ENCODE assay signal across 7 cellular contexts in the genomic region with DNA sequence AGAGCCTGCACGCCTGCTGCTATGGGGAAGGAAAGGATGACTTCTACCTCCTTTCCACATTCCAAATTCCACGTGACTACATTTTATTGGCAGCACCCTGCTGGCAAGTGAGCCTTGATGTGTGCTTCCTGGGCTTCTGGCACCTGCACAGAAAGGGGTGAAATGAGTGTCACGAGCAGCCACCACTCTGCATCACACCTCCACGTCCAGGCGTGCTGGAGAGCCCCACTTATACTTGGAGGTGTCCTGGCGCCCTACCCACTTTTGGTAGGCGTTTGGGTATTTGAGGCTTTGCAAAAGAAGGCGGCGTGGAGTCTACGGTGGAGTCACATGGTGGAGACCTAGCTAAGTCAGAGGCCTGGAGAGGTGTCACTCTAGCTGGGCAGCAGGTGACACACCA.
DNase-seq lines count a peak whose midpoint lies in the region; ATAC-seq and TF ChIP-seq lines count a peak whose summit lies in the region.
"Not testable (repeated sequence)": the region's sequence is repeated elsewhere in the genome, so short reads cannot be mapped to it uniquely, and the experiment has no call there.

No MANE protein-coding gene starts in this region.

- DNase-seq in LoVo (ENCODE audit: low spot score) (peak; percentile 7), Right ventricle myocardium inferior (ENCODE audit: missing footprints) (peak; percentile 70), left ventricle myocardium inferior (peak; percentile 52), right cardiac atrium (peak; percentile 66 to 89 (median 82)), osteoblast (ENCODE audit: insufficient read length, low spot score, missing footprints) (peak; percentile 11)
- not testable (repeated sequence) for DNase-seq in activated CD8-positive, alpha-beta T cell treated with anti-CD3 and anti-CD28 coated beads, Interleukin-2, amount 10 ng/mL, durations not matched to agents 7 days and 5 days

- not testable (repeated sequence) for H3K4me3 ChIP-seq in HEK293 (ENCODE audit: low read depth, low read length); left ventricle myocardium inferior; right cardiac atrium (ENCODE audit: low read length); osteoblast (ENCODE audit: insufficient read depth, low read length)

- not testable (repeated sequence) for H3K4me1 Mint-ChIP-seq in activated CD8-positive, alpha-beta T cell treated with anti-CD3 and anti-CD28 coated beads, Interleukin-2, amount 10 ng/mL, durations not matched to agents 7 days and 5 days (ENCODE audit: low read depth)

- not testable (repeated sequence) for TF ChIP-seq CTCF in HEK293 (tag by site-specific recombination; IDR thresholded peaks at IDR 0.05); left ventricle myocardium inferior (IDR thresholded peaks at IDR 0.05; ENCODE audit: borderline replicate concordance); osteoblast (IDR thresholded peaks at IDR 0.05; ENCODE audit: extremely low read depth, low read depth, low read length)

- peaks cover 4 to 31% of the 10 kb centered on the region in 2 experiments; a peak in 2 of 3 replicates for H3K36me3 ChIP-seq in HEK293 (ENCODE audit: control insufficient read depth in 2 of 2, insufficient read depth in 1 of 2, low read length in 2 of 2)
- H3K36me3 ChIP-seq in left ventricle myocardium inferior, result peaks cover 29% of the 10 kb centered on the region
- H3K36me3 ChIP-seq in osteoblast (ENCODE audit: insufficient read depth, low read length), result peaks cover 16% of the 10 kb centered on the region

- not testable (repeated sequence) for H3K4me3 Mint-ChIP-seq in activated CD8-positive, alpha-beta T cell treated with anti-CD3 and anti-CD28 coated beads, Interleukin-2, amount 10 ng/mL, durations not matched to agents 7 days and 5 days

- ATAC-seq in activated CD8-positive, alpha-beta T cell treated with anti-CD3 and anti-CD28 coated beads, Interleukin-2, amount 10 ng/mL, durations not matched to agents 7 days and 5 days, result not testable (repeated sequence)
- ATAC-seq in Right ventricle myocardium inferior (peak; percentile 54), right cardiac atrium (peak; percentile 76 to 80)

- 69% methylated on average over 10 of the region's 10 CpGs for WGBS in right cardiac atrium

- not testable (repeated sequence) for H2AFZ ChIP-seq in osteoblast (ENCODE audit: low read length)

- not testable (repeated sequence) for H3K27me3 Mint-ChIP-seq in activated CD8-positive, alpha-beta T cell treated with anti-CD3 and anti-CD28 coated beads, Interleukin-2, amount 10 ng/mL, durations not matched to agents 7 days and 5 days (ENCODE audit: low read depth)

- H3K27ac ChIP-seq in HEK293 (ENCODE audit: extremely low read depth, low read depth, low read length); right cardiac atrium (ENCODE audit: low read length); osteoblast (ENCODE audit: low read depth, low read length): not testable (repeated sequence)
- H3K27ac ChIP-seq in left ventricle myocardium inferior (replicated peaks), result peak overlapping the region; percentile 30

- not testable (repeated sequence) for H3K9me3 Mint-ChIP-seq in activated CD8-positive, alpha-beta T cell treated with anti-CD3 and anti-CD28 coated beads, Interleukin-2, amount 10 ng/mL, durations not matched to agents 7 days and 5 days (ENCODE audit: insufficient read depth)

- peak overlapping the region; percentile 4 for H3K27ac Mint-ChIP-seq in activated CD8-positive, alpha-beta T cell treated with anti-CD3 and anti-CD28 coated beads, Interleukin-2, amount 10 ng/mL, durations not matched to agents 7 days and 5 days

- H3K79me2 ChIP-seq in osteoblast (ENCODE audit: insufficient read depth, low read length), result not testable (repeated sequence)

- not testable (repeated sequence) for H4K20me1 ChIP-seq in osteoblast (ENCODE audit: insufficient read depth, low read length)

- H3K36me3 Mint-ChIP-seq in activated CD8-positive, alpha-beta T cell treated with anti-CD3 and anti-CD28 coated beads, Interleukin-2, amount 10 ng/mL, durations not matched to agents 7 days and 5 days (ENCODE audit: low read depth), result peaks cover 24% of the 10 kb centered on the region

- not testable (repeated sequence) for H3K9me3 ChIP-seq in HEK293 (ENCODE audit: control insufficient read depth, insufficient read depth, low read depth, low read length); left ventricle myocardium inferior (replicated peaks); right cardiac atrium (ENCODE audit: control insufficient read depth, low read length); osteoblast (ENCODE audit: low read depth, low read length)

- H3K4me1 ChIP-seq in HEK293 (ENCODE audit: control insufficient read depth, insufficient read depth, low read length); right cardiac atrium (ENCODE audit: control insufficient read depth, insufficient read depth, low read length); osteoblast (ENCODE audit: insufficient read depth, low read length): not testable (repeated sequence)
- H3K4me1 ChIP-seq in left ventricle myocardium inferior, result peaks cover 18% of the 10 kb centered on the region

- not testable (repeated sequence) for H3K4me2 ChIP-seq in osteoblast (ENCODE audit: insufficient read depth, low read length)

- CTCF ChIA-PET in HEK293 (lab: Yijun Ruan, JAX), result interaction anchor here (0.7 to 1.5 kb wide), 2 partner anchors 117 to 218 kb away, joined by 3 to 4 read pairs; no protein-coding TSS in a partner anchor
- CTCF ChIA-PET in activated CD8-positive, alpha-beta T cell treated with anti-CD3 and anti-CD28 coated beads, Interleukin-2, amount 10 ng/mL, durations not matched to agents 7 days and 5 days (lab: Charles Lee), result not testable (repeated sequence)

- intact Hi-C loops in Right ventricle myocardium inferior (cut with DNase I), result loop anchor here (10.0 kb wide), 1 partner anchor 55 kb away; no protein-coding TSS in a partner anchor
- intact Hi-C loops in left ventricle myocardium inferior (cut with micrococcal nuclease); right cardiac atrium (cut with DNase I): not testable (repeated sequence)

- POLR2A ChIA-PET in HEK293 (lab: Yijun Ruan, JAX); activated CD8-positive, alpha-beta T cell treated with anti-CD3 and anti-CD28 coated beads, Interleukin-2, amount 10 ng/mL, durations not matched to agents 7 days and 5 days (lab: Charles Lee): not testable (repeated sequence)

- not testable (repeated sequence) for H3K27me3 ChIP-seq in left ventricle myocardium inferior (ENCODE audit: low read depth); right cardiac atrium (ENCODE audit: control insufficient read depth, insufficient read depth); osteoblast (ENCODE audit: insufficient read depth, low read length)

TF ChIP-seq in HEK293, 187 proteins besides CTCF, POLR2A, EP300 and RAD21:
- 0 out of 2 replicates have a peak, but pooled peaks have one; percentile 6 for TF ChIP-seq SP2 (tag by site-specific recombination; IDR thresholded peaks at IDR 0.05)
- TF ChIP-seq ZNF600 (tag by site-specific recombination; IDR thresholded peaks at IDR 0.05), result 0 out of 2 replicates have a peak, but pooled peaks have one; percentile 43
- peak; percentile 59 for TF ChIP-seq ZIC2 (tag by site-specific recombination; IDR thresholded peaks at IDR 0.05)
- TF ChIP-seq OSR2 (tag by site-specific recombination; IDR thresholded peaks at IDR 0.05), result peak; percentile 59
- 0 out of 2 replicates have a peak, but pooled peaks have one; percentile 21 for TF ChIP-seq ZNF423 (tag by site-specific recombination; IDR thresholded peaks at IDR 0.05)
- TF ChIP-seq ZFHX2 (tag by site-specific recombination; conservative IDR thresholded peaks at IDR 0.05), result 0 out of 2 replicates have a peak, but pooled peaks have one; percentile 22
- 0 out of 2 replicates have a peak, but pooled peaks have one; percentile 5 for TF ChIP-seq IKZF3 (tag by site-specific recombination; IDR thresholded peaks at IDR 0.05)
- TF ChIP-seq ZNF610 (tag by site-specific recombination; IDR thresholded peaks at IDR 0.05; ENCODE audit: borderline replicate concordance), result 0 out of 2 replicates have a peak, but pooled peaks have one; percentile 29
- TF ChIP-seq, protein P1, sequence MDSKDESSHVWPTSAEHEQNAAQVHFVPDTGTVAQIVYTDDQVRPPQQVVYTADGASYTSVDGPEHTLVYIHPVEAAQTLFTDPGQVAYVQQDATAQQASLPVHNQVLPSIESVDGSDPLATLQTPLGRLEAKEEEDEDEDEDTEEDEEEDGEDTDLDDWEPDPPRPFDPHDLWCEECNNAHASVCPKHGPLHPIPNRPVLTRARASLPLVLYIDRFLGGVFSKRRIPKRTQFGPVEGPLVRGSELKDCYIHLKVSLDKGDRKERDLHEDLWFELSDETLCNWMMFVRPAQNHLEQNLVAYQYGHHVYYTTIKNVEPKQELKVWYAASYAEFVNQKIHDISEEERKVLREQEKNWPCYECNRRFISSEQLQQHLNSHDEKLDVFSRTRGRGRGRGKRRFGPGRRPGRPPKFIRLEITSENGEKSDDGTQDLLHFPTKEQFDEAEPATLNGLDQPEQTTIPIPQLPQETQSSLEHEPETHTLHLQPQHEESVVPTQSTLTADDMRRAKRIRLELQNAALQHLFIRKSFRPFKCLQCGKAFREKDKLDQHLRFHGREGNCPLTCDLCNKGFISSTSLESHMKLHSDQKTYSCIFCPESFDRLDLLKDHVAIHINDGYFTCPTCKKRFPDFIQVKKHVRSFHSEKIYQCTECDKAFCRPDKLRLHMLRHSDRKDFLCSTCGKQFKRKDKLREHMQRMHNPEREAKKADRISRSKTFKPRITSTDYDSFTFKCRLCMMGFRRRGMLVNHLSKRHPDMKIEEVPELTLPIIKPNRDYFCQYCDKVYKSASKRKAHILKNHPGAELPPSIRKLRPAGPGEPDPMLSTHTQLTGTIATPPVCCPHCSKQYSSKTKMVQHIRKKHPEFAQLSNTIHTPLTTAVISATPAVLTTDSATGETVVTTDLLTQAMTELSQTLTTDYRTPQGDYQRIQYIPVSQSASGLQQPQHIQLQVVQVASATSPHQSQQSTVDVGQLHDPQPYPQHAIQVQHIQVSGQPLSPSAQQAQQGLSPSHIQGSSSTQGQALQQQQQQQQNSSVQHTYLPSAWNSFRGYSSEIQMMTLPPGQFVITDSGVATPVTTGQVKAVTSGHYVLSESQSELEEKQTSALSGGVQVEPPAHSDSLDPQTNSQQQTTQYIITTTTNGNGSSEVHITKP (tag by site-specific recombination; IDR thresholded peaks at IDR 0.05), result peak; percentile 55; the same call in 1 of the 2 replicates
TF ChIP-seq in HEK293: peak in this region for 9; not testable (repeated sequence) for 178.
